In genomic region chr5:89071101-89071940, GRCh38 we compare ENCODE assay signal across 11 cellular contexts.
DNase-seq lines count a peak whose midpoint lies in the region; ATAC-seq and TF ChIP-seq lines count a peak whose summit lies in the region.
"Had no signal": no experiment of that assay in that cellular context is flagged by ENCODE, and none has a peak within 500 bp of the region (broad histone marks: within the 10 kb centered on the region; RNA-seq: fewer than 3 reads in every experiment).

No MANE protein-coding gene starts in this region.

- H4K20me1 ChIP-seq in hepatocyte (ENCODE audit: insufficient read depth, poor library complexity, severe bottlenecking), result no peaks in the 10 kb centered on the region

- ATAC-seq in GM18519 (IDR thresholded peaks at IDR 0.05; ENCODE audit: low FRiP score, unreplicated experiment) (peak; percentile 27), GM21528 (IDR thresholded peaks at IDR 0.05; ENCODE audit: low FRiP score, unreplicated experiment) (peak; percentile 73), HG03139 (IDR thresholded peaks at IDR 0.05; ENCODE audit: unreplicated experiment) (peak; percentile 72)

- H3K4me3 ChIP-seq in hepatocyte, result no peak overlapping the region
- H3K4me3 ChIP-seq: psoas muscle had no signal

- H3K4me1 Mint-ChIP-seq in osteocyte (ENCODE audit: unreplicated experiment), result peaks cover 17% of the 10 kb centered on the region

- H3K79me2 ChIP-seq in hepatocyte, result no peaks in the 10 kb centered on the region

- H2AFZ ChIP-seq in hepatocyte, result no peak overlapping the region

- no peaks in the 10 kb centered on the region for H3K36me3 ChIP-seq in hepatocyte (replicated peaks; ENCODE audit: insufficient read depth, low read depth)

- no peak for TF ChIP-seq CTCF in hepatocyte (IDR thresholded peaks at IDR 0.05; ENCODE audit: poor library complexity)
- TF ChIP-seq CTCF in osteocyte (IDR thresholded peaks at IDR 0.05), result no peak

- no peaks in the 10 kb centered on the region for H3K27me3 ChIP-seq in hepatocyte

- H3K9me2 ChIP-seq in hepatocyte (replicated peaks; ENCODE audit: insufficient read depth), result no peaks in the 10 kb centered on the region

- H3K4me3 Mint-ChIP-seq in osteocyte (ENCODE audit: unreplicated experiment), result no peak overlapping the region

- H3K36me3 Mint-ChIP-seq in osteocyte (ENCODE audit: unreplicated experiment), result no peaks in the 10 kb centered on the region

- no peaks in the 10 kb centered on the region for H3K9me3 ChIP-seq in hepatocyte (ENCODE audit: low read depth)
- H3K9me3 ChIP-seq: psoas muscle had no signal

- H3K27ac Mint-ChIP-seq in osteocyte (ENCODE audit: unreplicated experiment), result no peak overlapping the region

- H3K4me2 ChIP-seq in hepatocyte, result peak overlapping the region; percentile 14

- no peaks in the 10 kb centered on the region for H3K27me3 Mint-ChIP-seq in osteocyte (ENCODE audit: unreplicated experiment)

- H3K4me1 ChIP-seq in hepatocyte (ENCODE audit: insufficient read depth), result peaks cover 4% of the 10 kb centered on the region

- WGBS in hepatocyte (ENCODE audit: low lambda C conversion rate, missing lambda C conversion rate), result 84% methylated on average over 4 of the region's 4 CpGs

- DNase-seq in hepatocyte (ENCODE audit: low spot score) (no peak), osteocyte (ENCODE audit: extremely low spot score, unreplicated experiment) (no peak), SW 1271 (lab: John Stamatoyannopoulos, UW) (no peak), GDM1 (lab: John Stamatoyannopoulos, UW) (no peak)
- DNase-seq in activated effector memory CD4-positive, alpha-beta T cell treated with anti-CD3 and anti-CD28 coated beads, Interleukin-2, amount 50 U/mL, for 16 hours, result no peak
- DNase-seq: COR-L47, MV-4-11, psoas muscle had no signal

- H3K27ac ChIP-seq in hepatocyte, result no peak overlapping the region
- H3K27ac ChIP-seq: psoas muscle had no signal

- H3K9me3 Mint-ChIP-seq in osteocyte (ENCODE audit: unreplicated experiment), result no peaks in the 10 kb centered on the region
